Comparison of ENCODE assay signal across 14 cellular contexts in the genomic region with DNA sequence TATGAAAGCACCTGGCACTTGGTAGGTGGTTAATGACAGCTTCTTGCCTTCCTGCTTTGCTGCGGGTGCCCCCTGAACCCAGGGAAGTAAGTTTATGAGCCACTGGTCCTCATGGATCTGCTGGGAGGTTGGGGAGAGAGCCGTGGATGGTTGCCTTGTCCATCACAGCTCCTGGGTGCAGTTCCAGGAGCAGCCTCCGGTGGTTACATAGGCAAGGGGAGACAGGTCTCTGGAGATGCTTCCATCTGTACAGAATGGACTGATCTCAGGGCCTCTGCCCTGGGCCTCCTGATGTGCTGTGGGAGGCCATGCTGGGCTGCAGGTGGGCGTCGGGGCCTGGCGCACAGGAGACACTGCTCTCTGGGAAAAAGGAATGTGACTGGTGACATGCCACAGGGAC. TPM values are rescaled to one million over a fixed set of nuclear protein-coding genes. Genes with fewer than 3 reads are reported as not detected.
A peak's percentile ranks its signal among the peaks of the same experiment; 100 is the strongest.
DNase-seq lines count a peak whose midpoint lies in the region; ATAC-seq and TF ChIP-seq lines count a peak whose summit lies in the region.
"Had no signal": no experiment of that assay in that cellular context is flagged by ENCODE, and none has a peak within 500 bp of the region (broad histone marks: within the 10 kb centered on the region; RNA-seq: fewer than 3 reads in every experiment).

No MANE protein-coding gene starts in this region.

- H3K9ac ChIP-seq in PC-3 (ENCODE audit: low read length) (no peak overlapping the region), neuronal stem cell (ENCODE audit: low read depth, low read length, poor library complexity) (peak overlapping the region; percentile 46)

- no peaks in the 10 kb centered on the region for H3K79me2 ChIP-seq in PC-3 (ENCODE audit: low read length)

- H3K9me3 ChIP-seq in PC-3 (ENCODE audit: low read length) (no peaks in the 10 kb centered on the region), neuronal stem cell (replicated peaks in 1 of 2; ENCODE audit: control insufficient read depth in 2 of 2, insufficient read depth in 1 of 2, low read depth in 1 of 2, low read length in 2 of 2) (no peaks in the 10 kb centered on the region)

- ATAC-seq in PC-3: peak; percentile 49; the same call in 1 of the 2 replicates
- peak; percentile 53 for ATAC-seq in esophagus mucosa

- H2BK5ac ChIP-seq in neuronal stem cell (ENCODE audit: low read length): no peak overlapping the region

- H2BK120ac ChIP-seq in neuronal stem cell (ENCODE audit: low read depth, low read length): no peak overlapping the region

- H3K14ac ChIP-seq in neuronal stem cell (ENCODE audit: low read length): no peak overlapping the region

- no CpG with 5 or more reads among the region's 6 CpGs for WGBS in neuronal stem cell (ENCODE audit: extremely low coverage in 2 of 2, insufficient read length in 2 of 2, insufficient replicate concordance in 1 of 2), 2 donors

- no peak overlapping the region for H4K91ac ChIP-seq in neuronal stem cell (ENCODE audit: low read depth, low read length, poor library complexity)

- peak overlapping the region; percentile 74 for H3K18ac ChIP-seq in neuronal stem cell (ENCODE audit: low read length)

- H2BK15ac ChIP-seq in neuronal stem cell (ENCODE audit: low read length): peak overlapping the region; percentile 25

- DNase-seq in GM06990 (ENCODE audit: extremely low read depth, insufficient read length): no peak
- peak; percentile 18 for DNase-seq in PC-3
- DNase-seq in neuronal stem cell (ENCODE audit: low spot score): no peak
- no peak for DNase-seq in posterior vena cava (ENCODE audit: low spot score)
- no peak for DNase-seq in NCI-H748 (lab: John Stamatoyannopoulos, UW; ENCODE audit: unreplicated experiment)
- no peak for DNase-seq in activated gamma-delta T cell (lab: John Stamatoyannopoulos, UW)
- DNase-seq: activated CD8-positive, alpha-beta memory T cell treated with anti-CD3 and anti-CD28 coated beads, Interleukin-2, amount 50 U/mL, for 4 hours; activated naive CD8-positive, alpha-beta T cell treated with anti-CD3 and anti-CD28 coated beads for 36 hours; CD4-positive, alpha-beta memory T cell; NCI-H1930; stimulated activated CD4-positive, alpha-beta T cell treated with anti-CD3 and anti-CD28 coated beads, Interleukin-4, amount 100 ng/mL, for 24 hours; stimulated activated naive CD4-positive, alpha-beta T cell had no signal

- BruUV-seq in PC-3 (replicated peaks; lab: Mats Ljungman, UMichigan): no TSS peak

- H3K23ac ChIP-seq in neuronal stem cell (ENCODE audit: low read depth, low read length, poor library complexity): no peak overlapping the region

- no peaks in the 10 kb centered on the region for H4K20me1 ChIP-seq in PC-3 (ENCODE audit: low read length)

- H3K27ac ChIP-seq in PC-3 (ENCODE audit: low read length) (no peak overlapping the region), neuronal stem cell (replicated peaks; ENCODE audit: low read length) (no peak overlapping the region)
- H3K27ac ChIP-seq: VCaP had no signal

- POLR2A ChIA-PET in PC-3 (lab: Charles Lee; ENCODE audit: unreplicated experiment): no interaction called here

- H3K4me2 ChIP-seq in PC-3 (ENCODE audit: low read length) (no peak overlapping the region), neuronal stem cell (ENCODE audit: insufficient read depth, low read length, poor library complexity, severe bottlenecking) (no peak overlapping the region)

- no peaks in the 10 kb centered on the region for H3K79me1 ChIP-seq in neuronal stem cell (ENCODE audit: low read depth, low read length)

- H3K9me2 ChIP-seq in PC-3 (replicated peaks; ENCODE audit: low read length): no peaks in the 10 kb centered on the region

- H3K4me3 ChIP-seq in GM06990 (replicated peaks; ENCODE audit: low read depth, low read length): no peak overlapping the region
- H3K4me3 ChIP-seq in PC-3 (ENCODE audit: low read length): no peak overlapping the region
- H3K4me3 ChIP-seq in neuronal stem cell (ENCODE audit: low read length in 2 of 2): no peak overlapping the region

- no peaks in the 10 kb centered on the region for H3K36me3 ChIP-seq in GM06990 (ENCODE audit: control insufficient read depth, insufficient read depth, low read length)
- H3K36me3 ChIP-seq in PC-3 (ENCODE audit: low read depth, low read length): no peaks in the 10 kb centered on the region
- H3K36me3 ChIP-seq in neuronal stem cell (replicated peaks in 1 of 2; ENCODE audit: control insufficient read depth in 2 of 2, insufficient read depth in 2 of 2, low read length in 2 of 2): no peaks in the 10 kb centered on the region

- H3K27me3 ChIP-seq in GM06990 (replicated peaks; ENCODE audit: control insufficient read depth, insufficient read depth, low read length) (no peaks in the 10 kb centered on the region; the same call in 1 of the 2 replicates), PC-3 (ENCODE audit: low read length) (no peaks in the 10 kb centered on the region), neuronal stem cell (ENCODE audit: control insufficient read depth in 3 of 3, insufficient read depth in 3 of 3, low read depth in 1 of 3, low read length in 3 of 3) (peaks cover 0 to 3% (median 0%) of the 10 kb centered on the region in 3 experiments)

- CTCF ChIA-PET in PC-3 (lab: Charles Lee): interaction anchor here (0.5 kb wide), 1 partner anchor 88 kb away, joined by 6 read pairs; no protein-coding TSS in a partner anchor

- H2AFZ ChIP-seq in PC-3 (ENCODE audit: low read length): no peak overlapping the region
- no peak overlapping the region for H2AFZ ChIP-seq in neuronal stem cell (ENCODE audit: low read length)

- H2BK12ac ChIP-seq in neuronal stem cell (ENCODE audit: low read length): peak overlapping the region; percentile 75

- H4K8ac ChIP-seq in neuronal stem cell (ENCODE audit: low read depth, low read length): no peak overlapping the region

- TF ChIP-seq CTCF in GM06990 (IDR thresholded peaks at IDR 0.05; ENCODE audit: insufficient read depth, low read length, poor library complexity, severe bottlenecking) (peak; percentile 6), PC-3 (conservative IDR thresholded peaks at IDR 0.05; ENCODE audit: low read depth, low read length) (peak; percentile 35; the same call in 1 of the 2 replicates)

- no peak overlapping the region for H3K4ac ChIP-seq in neuronal stem cell (ENCODE audit: low read length)

- intact Hi-C loops in PC-3 (cut with micrococcal nuclease): no loop called here
- intact Hi-C loops in posterior vena cava (cut with DNase I): no loop called here

- no peaks in the 10 kb centered on the region for H3F3A ChIP-seq in PC-3 (ENCODE audit: low read length, unreplicated experiment)

- H3K4me1 ChIP-seq in PC-3 (ENCODE audit: insufficient read depth, low read length): no peaks in the 10 kb centered on the region
- peaks cover 0 to 1% of the 10 kb centered on the region in 2 donors for H3K4me1 ChIP-seq in neuronal stem cell (ENCODE audit: control insufficient read depth in 2 of 2, insufficient read depth in 1 of 2, low read depth in 1 of 2, low read length in 2 of 2)

- H2AK5ac ChIP-seq in neuronal stem cell (ENCODE audit: low read depth, low read length): peak overlapping the region; percentile 95

RNA-seq across cellular contexts. Expression of gene ARHGEF10L, which starts 31.6 kb away (rescaled TPM):
- total RNA-seq in PC-3 (2014; rRNA removed) (11.2 and 11.3 TPM in 2 replicates), esophagus mucosa (28.3 TPM), posterior vena cava (100 to 1,000 TPM; 103 to 111 TPM)
- 14.6 TPM for polyA plus RNA-seq in neuronal stem cell (2013, experiment 1 of 2)
- polyA plus RNA-seq in neuronal stem cell (2013, experiment 2 of 2): 14.8 TPM
- total RNA-seq: activated naive CD8-positive, alpha-beta T cell treated with anti-CD3 and anti-CD28 coated beads for 36 hours had no signal
- polyA plus RNA-seq: CD4-positive, alpha-beta memory T cell had no signal
